ENCODE assay signal across 11 cellular contexts in the genomic region with DNA sequence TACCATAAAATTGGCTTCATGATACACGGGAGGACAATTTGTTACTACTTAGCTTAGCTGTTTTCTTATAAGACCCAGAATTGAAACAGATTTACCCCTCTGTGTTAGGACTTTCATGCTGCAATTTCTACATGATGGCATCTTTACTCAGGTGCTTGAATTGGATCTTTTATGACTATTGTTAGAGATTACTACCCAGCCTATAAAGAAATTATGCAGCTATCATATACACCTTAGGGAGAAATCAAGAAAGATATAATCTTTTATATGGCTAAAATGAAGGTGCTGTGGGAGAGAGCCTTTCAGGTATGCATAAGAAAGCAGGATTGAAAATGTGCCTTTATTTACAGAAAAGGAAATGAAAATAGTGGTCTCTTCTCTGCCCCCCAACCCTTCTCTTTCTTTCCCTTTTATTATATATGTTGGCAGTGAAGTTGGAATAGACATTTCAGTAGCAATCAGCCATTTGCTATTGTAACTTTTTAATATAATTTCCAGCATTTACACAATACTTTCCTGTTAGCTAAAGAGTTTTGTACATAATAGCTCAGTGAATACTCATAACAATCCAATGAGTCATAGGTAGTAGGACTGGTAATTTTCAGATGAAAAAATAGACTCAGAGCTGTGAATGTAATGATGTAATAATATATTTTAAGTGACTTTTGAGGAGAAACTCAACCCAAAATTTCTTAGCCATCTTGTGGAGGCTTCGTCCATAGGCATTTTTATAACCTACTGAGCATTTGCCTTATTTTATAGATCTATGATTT.
DNase-seq lines count a peak whose midpoint lies in the region; ATAC-seq, FAIRE-seq and TF ChIP-seq lines count a peak whose summit lies in the region.
"Had no signal": no experiment of that assay in that cellular context is flagged by ENCODE, and none has a peak within 500 bp of the region (broad histone marks: within the 10 kb centered on the region; RNA-seq: fewer than 3 reads in every experiment).

No MANE protein-coding gene starts in this region.

- in situ Hi-C loops in astrocyte of the spinal cord (cut with HindIII; ENCODE audit: low sequenced_read_pairs) = no loop called here

- no peak for TF ChIP-seq CTCF in astrocyte of the spinal cord (IDR thresholded peaks at IDR 0.05; ENCODE audit: low read depth, low read length)

- FAIRE-seq in HTR-8/SVneo (lab: Jason Lieb, UNC) = no peak

- no peak overlapping the region for H3K4me3 ChIP-seq in astrocyte of the spinal cord (ENCODE audit: low read depth, low read length)

- no peak for ATAC-seq in GM19328 (IDR thresholded peaks at IDR 0.05; ENCODE audit: unreplicated experiment)
- ATAC-seq: naive thymus-derived CD8-positive, alpha-beta T cell had no signal

- DNase-seq in AG08396 (ENCODE audit: low spot score) = peak; percentile 10
- peak; percentile 34 for DNase-seq in HTR-8/SVneo (ENCODE audit: insufficient read length, low spot score)
- peak; percentile 79 for DNase-seq in astrocyte of the spinal cord (ENCODE audit: low read depth, low spot score)
- DNase-seq in kidney glomerular epithelial cell (lab: John Stamatoyannopoulos, UW) = peak; percentile 64
- no peak for DNase-seq in Ammon's horn (ENCODE audit: low spot score)
- no peak for DNase-seq in activated gamma-delta T cell (lab: John Stamatoyannopoulos, UW)
- DNase-seq in HUDEP-2 (lab: John Stamatoyannopoulos, UW; ENCODE audit: unreplicated experiment in 76 of 76) = no peak
- DNase-seq: GF-D8; immature natural killer cell; naive thymus-derived CD8-positive, alpha-beta T cell had no signal

Comparison
In these comparisons a context has a peak if more than half of its experiments do, and no peak if none do; other contexts are left out.
1. DNase-seq: peak in AG08396 (single experiment), HTR-8/SVneo (single experiment), astrocyte of the spinal cord (single experiment) and kidney glomerular epithelial cell (single experiment); none in Ammon's horn (single experiment), activated gamma-delta T cell (single experiment) and HUDEP-2 (0 of 76).